ENCODE assay signal across 8 cellular contexts in genomic region chr6:85675030-85675819, GRCh38. TPM values are rescaled to one million over a fixed set of nuclear protein-coding genes. Genes with fewer than 3 reads are reported as not detected.
DNase-seq lines count a peak whose midpoint lies in the region; ATAC-seq and TF ChIP-seq lines count a peak whose summit lies in the region.

No MANE protein-coding gene starts in this region.

- WGBS in transverse colon (ENCODE audit: low coverage in 1 of 2), 2 donors: 49 to 67% methylated on average over 3 to 4 of the region's 4 CpGs

- no peak for TF ChIP-seq CTCF in WTC11 (IDR thresholded peaks at IDR 0.05)
- no peak for TF ChIP-seq CTCF in right atrium auricular region (IDR thresholded peaks at IDR 0.05)
- TF ChIP-seq CTCF in transverse colon (IDR thresholded peaks at IDR 0.05): no peak

- CTCF ChIA-PET in activated naive CD4-positive, alpha-beta T cell treated with anti-CD3 and anti-CD28 coated beads, Interleukin-2, amount 10 ng/mL, durations not matched to agents 7 days and 5 days (lab: Charles Lee): interaction anchor here (0.7 to 1.2 kb wide), 3 partner anchors 31 to 104 kb away, joined by 3 to 5 read pairs (median 4); no protein-coding TSS in a partner anchor
- CTCF ChIA-PET in WTC11 (lab: Charles Lee): no interaction called here

- intact Hi-C loops in transverse colon (cut with DNase I; ENCODE audit: low total_unique reads): loop anchor here (10.0 kb wide), 1 partner anchor 80 kb away; the partner anchor contains the start of gene SNX14

- POLR2A ChIA-PET in WTC11 (lab: Charles Lee): interaction anchor here (0.6 to 7.6 kb wide), 3 partner anchors 21 to 36 kb away, joined by 3 to 76 read pairs (median 3); partner anchors contain the start of gene SYNCRIP

- H3K9me3 ChIP-seq in right atrium auricular region: no peaks in the 10 kb centered on the region
- H3K9me3 ChIP-seq in transverse colon: no peaks in the 10 kb centered on the region

- peaks cover 0 to 35% of the 10 kb centered on the region in 2 donors for H3K4me1 ChIP-seq in right atrium auricular region
- peaks cover 9 to 55% (median 30%) of the 10 kb centered on the region in 4 donors for H3K4me1 ChIP-seq in transverse colon

- TF ChIP-seq POLR2A in transverse colon (IDR thresholded peaks at IDR 0.05): no peak

- in situ Hi-C loops in transverse colon (cut with MboI; ENCODE audit: low pct_ligation_motif_present in 1 of 4, low pct_unique_long_range_greater_than_20kb in 1 of 4, low sequenced_read_pairs in 3 of 4): loop anchor here in 1 of 4 donors (5.0 kb wide), 1 partner anchor 83 kb away; the partner anchor contains the start of gene SNX14

- TF ChIP-seq EP300 in transverse colon (IDR thresholded peaks at IDR 0.05; ENCODE audit: low read depth): no peak

- H3K36me3 Mint-ChIP-seq in activated naive CD4-positive, alpha-beta T cell treated with anti-CD3 and anti-CD28 coated beads, Interleukin-2, amount 10 ng/mL, durations not matched to agents 7 days and 5 days: peaks cover 68% of the 10 kb centered on the region
- H3K36me3 Mint-ChIP-seq in WTC11: peaks cover 57% of the 10 kb centered on the region

- peak overlapping the region in 1 of 2 donors; percentile 90 for H3K4me3 ChIP-seq in right atrium auricular region
- peak overlapping the region in 1 of 4 donors; percentile 99 for H3K4me3 ChIP-seq in transverse colon

- peaks cover 69% of the 10 kb centered on the region for H3K4me1 Mint-ChIP-seq in activated naive CD4-positive, alpha-beta T cell treated with anti-CD3 and anti-CD28 coated beads, Interleukin-2, amount 10 ng/mL, durations not matched to agents 7 days and 5 days
- peaks cover 60% of the 10 kb centered on the region for H3K4me1 Mint-ChIP-seq in WTC11

- H3K9me3 Mint-ChIP-seq in activated naive CD4-positive, alpha-beta T cell treated with anti-CD3 and anti-CD28 coated beads, Interleukin-2, amount 10 ng/mL, durations not matched to agents 7 days and 5 days: no peaks in the 10 kb centered on the region
- no peaks in the 10 kb centered on the region for H3K9me3 Mint-ChIP-seq in WTC11

- H3K27me3 ChIP-seq in right atrium auricular region (no peaks in the 10 kb centered on the region), transverse colon (no peaks in the 10 kb centered on the region)

- H3K4me3 Mint-ChIP-seq in activated naive CD4-positive, alpha-beta T cell treated with anti-CD3 and anti-CD28 coated beads, Interleukin-2, amount 10 ng/mL, durations not matched to agents 7 days and 5 days: peak overlapping the region; percentile 91
- peak overlapping the region; percentile 96 for H3K4me3 Mint-ChIP-seq in WTC11

- no peak for ATAC-seq in WTC11

- H3K27me3 Mint-ChIP-seq in activated naive CD4-positive, alpha-beta T cell treated with anti-CD3 and anti-CD28 coated beads, Interleukin-2, amount 10 ng/mL, durations not matched to agents 7 days and 5 days: peaks cover 4% of the 10 kb centered on the region
- H3K27me3 Mint-ChIP-seq in WTC11 (ENCODE audit: low read depth): peaks cover 3% of the 10 kb centered on the region; the same call in 1 of the 2 replicates

- no peaks in the 10 kb centered on the region for H3K36me3 ChIP-seq in right atrium auricular region
- H3K36me3 ChIP-seq in transverse colon: no peaks in the 10 kb centered on the region

- DNase-seq in activated naive CD4-positive, alpha-beta T cell treated with anti-CD3 and anti-CD28 coated beads, Interleukin-2, amount 10 ng/mL, durations not matched to agents 7 days and 5 days: no peak
- DNase-seq in activated naive CD4-positive, alpha-beta T cell treated with anti-CD3 and anti-CD28 coated beads, Interleukin-2, amount 50 U/mL, for 16 hours: no peak
- DNase-seq in WTC11 (ENCODE audit: low spot score) (no peak), right atrium auricular region (ENCODE audit: low spot score) (no peak), transverse colon (peak; percentile 23), NCI-H1048 (lab: John Stamatoyannopoulos, UW) (no peak), NOMO-1 treated with DMSO at 0.1 percent for 48 hours (lab: John Stamatoyannopoulos, UW; ENCODE audit: unreplicated experiment) (no peak)
- no peak for DNase-seq in NK-92 treated with Interleukin-12 subunit alpha and Interleukin-12 subunit beta, amount 100 ng/mL, for 24 hours (lab: John Stamatoyannopoulos, UW)

- H3K27ac ChIP-seq in right atrium auricular region (peak overlapping the region; percentile 58 to 95), transverse colon (peak overlapping the region; percentile 95 to 99 (median 96))

- H3K27ac Mint-ChIP-seq in activated naive CD4-positive, alpha-beta T cell treated with anti-CD3 and anti-CD28 coated beads, Interleukin-2, amount 10 ng/mL, durations not matched to agents 7 days and 5 days: peak overlapping the region; percentile 37
- peak overlapping the region; percentile 87 for H3K27ac Mint-ChIP-seq in WTC11

TF ChIP-seq in WTC11, 78 proteins besides CTCF, POLR2A, EP300 and RAD21 (continues in another document):
- TF ChIP-seq E2F5 (CRISPR knock-in tag; IDR thresholded peaks at IDR 0.05): no peak
- TF ChIP-seq TEAD1 (CRISPR knock-in tag; IDR thresholded peaks at IDR 0.05): no peak
- TF ChIP-seq ERG (CRISPR knock-in tag; IDR thresholded peaks at IDR 0.05): peak; percentile 84; the same call in 1 of the 2 replicates
- peak; percentile 91; the same call in 1 of the 2 replicates for TF ChIP-seq AR (CRISPR knock-in tag; IDR thresholded peaks at IDR 0.05)
- no peak for TF ChIP-seq FOXP4 (CRISPR knock-in tag; IDR thresholded peaks at IDR 0.05)
- TF ChIP-seq IRF1 (CRISPR knock-in tag; IDR thresholded peaks at IDR 0.05): no peak
- no peak for TF ChIP-seq NR2C2 (CRISPR knock-in tag; IDR thresholded peaks at IDR 0.05)
- no peak for TF ChIP-seq ELF4 (CRISPR knock-in tag; IDR thresholded peaks at IDR 0.05; ENCODE audit: low read depth)
- no peak for TF ChIP-seq TCF7 (CRISPR knock-in tag; IDR thresholded peaks at IDR 0.05; ENCODE audit: low read depth)

RNA-seq across cellular contexts. Expression of gene SYNCRIP, which starts 32.5 kb away (rescaled TPM):
- total RNA-seq in WTC11 (2021): 139 to 150 TPM (median 144 TPM) in 3 replicates
- total RNA-seq in right atrium auricular region: 10 to 100 TPM; 32.6 to 39.0 TPM
- total RNA-seq in transverse colon: 10 to 100 TPM; 27.7 to 84.8 (median 41.9) TPM
